In the genomic region with DNA sequence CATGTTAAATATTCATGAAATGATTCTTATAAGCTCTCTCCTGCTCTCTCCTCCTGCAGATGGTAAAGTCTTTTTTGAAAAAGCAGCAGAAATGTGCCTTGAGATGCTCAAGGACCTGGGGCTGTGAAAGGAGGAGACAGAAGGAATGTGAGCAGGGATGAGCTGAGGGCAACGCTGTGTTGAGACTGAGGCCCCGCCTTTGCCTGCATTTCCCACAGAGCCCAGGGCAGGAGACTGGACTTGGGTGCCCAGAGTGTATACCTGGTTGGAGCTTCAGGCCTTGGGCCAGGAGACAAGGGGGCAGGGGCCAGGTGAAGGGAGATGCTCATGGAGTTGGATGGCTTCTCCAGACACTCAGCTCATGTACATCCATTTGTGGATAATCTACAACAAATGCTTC, we compare ENCODE assay signal across 20 cellular contexts. TPM values are rescaled to one million over a fixed set of nuclear protein-coding genes. Genes with fewer than 3 reads are reported as not detected.
DNase-seq lines count a peak whose midpoint lies in the region; ATAC-seq and TF ChIP-seq lines count a peak whose summit lies in the region.
"Had no signal": no experiment of that assay in that cellular context is flagged by ENCODE, and none has a peak within 500 bp of the region (broad histone marks: within the 10 kb centered on the region; RNA-seq: fewer than 3 reads in every experiment).

No MANE protein-coding gene starts in this region.

- H3K27me3 ChIP-seq in WERI-Rb-1 (ENCODE audit: insufficient read depth, low read depth, severe bottlenecking): no peaks in the 10 kb centered on the region
- H3K27me3 ChIP-seq in effector memory CD4-positive, alpha-beta T cell (replicated peaks; ENCODE audit: control insufficient read depth, insufficient read depth, low read length, poor library complexity, severe bottlenecking): no peaks in the 10 kb centered on the region
- H3K27me3 ChIP-seq: BLaER1 treated with 17β-estradiol and CSF1 and Interleukin-3, amounts not matched to agents 10 nM and 100 nM had no signal

- in situ Hi-C loops in G401 (cut with HindIII; ENCODE audit: low sequenced_read_pairs): no loop called here

- ATAC-seq in HG03108 (IDR thresholded peaks at IDR 0.05; ENCODE audit: unreplicated experiment) (no peak), omental fat pad (ENCODE audit: low FRiP score) (no peak)
- ATAC-seq: A549; CD8-positive, alpha-beta T cell; GM12878 had no signal

- no peaks in the 10 kb centered on the region for H3K9me3 ChIP-seq in WERI-Rb-1 (ENCODE audit: severe bottlenecking)
- H3K9me3 ChIP-seq in effector memory CD4-positive, alpha-beta T cell (ENCODE audit: control insufficient read depth, low read length): no peaks in the 10 kb centered on the region
- H3K9me3 ChIP-seq: A549, Caco-2 had no signal

- DNase-seq in NCI-H82 (lab: John Stamatoyannopoulos, UW) (peak; percentile 13), NCI-H82 treated with DMSO at 0.1 percent for 48 hours (lab: John Stamatoyannopoulos, UW; ENCODE audit: unreplicated experiment) (no peak), G401 (ENCODE audit: low spot score) (peak; percentile 56), WERI-Rb-1 (no peak), cerebellar cortex (ENCODE audit: low spot score) (peak; percentile 46), omental fat pad (ENCODE audit: low spot score) (no peak)
- DNase-seq in effector memory CD4-positive, alpha-beta T cell: no peak
- DNase-seq: AML-193; Caco-2; Calu3; CD4-positive, alpha-beta T cell; CD8-positive, alpha-beta T cell; GDM1 had no signal

- H3K27ac ChIP-seq in WERI-Rb-1: peak overlapping the region; percentile 60
- no peak overlapping the region for H3K27ac ChIP-seq in effector memory CD4-positive, alpha-beta T cell (ENCODE audit: insufficient read depth, low read length, poor library complexity, severe bottlenecking)
- H3K27ac ChIP-seq: 22Rv1; A549; BLaER1 treated with 17β-estradiol and CSF1 and Interleukin-3, amounts not matched to agents 10 nM and 100 nM; C4-2B had no signal

- TF ChIP-seq CTCF in WERI-Rb-1 (IDR thresholded peaks at IDR 0.05; ENCODE audit: low read depth, low read length): no peak
- TF ChIP-seq CTCF in omental fat pad (IDR thresholded peaks at IDR 0.05): no peak

- no peak overlapping the region for H3K4me3 ChIP-seq in WERI-Rb-1 (ENCODE audit: low read depth, low read length)
- H3K4me3 ChIP-seq in effector memory CD4-positive, alpha-beta T cell (ENCODE audit: insufficient read depth, low read depth, low read length, poor library complexity, severe bottlenecking): no peak overlapping the region
- H3K4me3 ChIP-seq: A549; BLaER1 treated with 17β-estradiol and CSF1 and Interleukin-3, amounts not matched to agents 10 nM and 100 nM; GM12878 had no signal

- no peaks in the 10 kb centered on the region for H3K4me1 ChIP-seq in effector memory CD4-positive, alpha-beta T cell (ENCODE audit: control insufficient read depth, insufficient read depth, low read length, poor library complexity, severe bottlenecking)
- H3K4me1 ChIP-seq: A549, Caco-2 had no signal

- peaks cover 67% of the 10 kb centered on the region for H3K36me3 ChIP-seq in WERI-Rb-1
- peaks cover 22% of the 10 kb centered on the region for H3K36me3 ChIP-seq in effector memory CD4-positive, alpha-beta T cell (ENCODE audit: control insufficient read depth, insufficient read depth, low read length)

RNA-seq across cellular contexts. Expression of gene CEP164, which starts 39.2 kb away (rescaled TPM):
- total RNA-seq in G401 (2014; rRNA removed; shearing (Covaris generic)): 49.5 and 54.7 TPM in 2 replicates
- total RNA-seq in omental fat pad: 10 to 100 TPM; 15.1 to 20.3 (median 19.4) TPM

RNA-seq across cellular contexts. Expression of gene BACE1, which starts 50.8 kb away (rescaled TPM):
- 2.3 and 9.7 TPM in 2 replicates for total RNA-seq in G401 (2014; rRNA removed; shearing (Covaris generic))
- total RNA-seq in omental fat pad: 10 to 100 TPM; 20.0 to 32.4 (median 24.7) TPM
- total RNA-seq: B cell had no signal

Comparison
In these comparisons a context has a peak if more than half of its experiments do, and no peak if none do; other contexts are left out.
1. DNase-seq: peak in NCI-H82 (single experiment), G401 (single experiment) and cerebellar cortex (single experiment); none in NCI-H82 treated with DMSO at 0.1 percent for 48 hours (single experiment), WERI-Rb-1 (single experiment), effector memory CD4-positive, alpha-beta T cell (0 of 3) and omental fat pad (single experiment).